ENCODE assay signal across 14 cellular contexts in genomic region chr15:75929799-75930565, GRCh38. TPM values are rescaled to one million over a fixed set of nuclear protein-coding genes. Genes with fewer than 3 reads are reported as not detected.
DNase-seq lines count a peak whose midpoint lies in the region; ATAC-seq, FAIRE-seq and TF ChIP-seq lines count a peak whose summit lies in the region.
"Had no signal": no experiment of that assay in that cellular context is flagged by ENCODE, and none has a peak within 500 bp of the region (broad histone marks: within the 10 kb centered on the region; RNA-seq: fewer than 3 reads in every experiment).

No MANE protein-coding gene starts in this region.

- no peak overlapping the region for H3K4me2 ChIP-seq in K562 (ENCODE audit: insufficient read depth, low read length)

- H3K4me3 Mint-ChIP-seq in stimulated activated effector memory CD8-positive, alpha-beta T cell treated with anti-CD3 and anti-CD28 coated beads, Interleukin-12 subunit alpha, Interleukin-12 subunit beta, amount 100 ng/mL, for 72 hours, result no peak overlapping the region
- H3K4me3 Mint-ChIP-seq: WTC11 had no signal

- H3K9me1 ChIP-seq in K562 (ENCODE audit: control insufficient read depth, insufficient read depth, low read length), result no peaks in the 10 kb centered on the region

- H4K20me1 ChIP-seq in K562 (replicated peaks; ENCODE audit: control insufficient read depth, insufficient read depth, low read length), result no peaks in the 10 kb centered on the region

- peaks cover 57% of the 10 kb centered on the region for H3K36me3 Mint-ChIP-seq in stimulated activated effector memory CD8-positive, alpha-beta T cell treated with anti-CD3 and anti-CD28 coated beads, Interleukin-12 subunit alpha, Interleukin-12 subunit beta, amount 100 ng/mL, for 72 hours

- H3K4me1 ChIP-seq in K562 (replicated peaks in 1 of 2; ENCODE audit: control insufficient read depth in 2 of 2, insufficient read depth in 2 of 2, low read length in 2 of 2), result peaks cover 0 to 15% of the 10 kb centered on the region in 2 experiments; a peak in 2 of 5 replicates

- no peak for TF ChIP-seq EP300 in K562 (IDR thresholded peaks at IDR 0.05; ENCODE audit: low read length)

- in situ Hi-C loops in K562 (cut with MboI), result loop anchor here (5.0 to 10.0 kb wide), 2 partner anchors 243 to 615 kb away; no protein-coding TSS in a partner anchor

- DNase-seq in Right ventricle myocardium superior (no peak), cardiac septum (ENCODE audit: low spot score) (no peak), NCI-H1105 (lab: John Stamatoyannopoulos, UW) (peak; percentile 34), K562 (ENCODE audit: extremely low read depth in 1 of 4, low spot score in 3 of 4) (peak in 2 of 4 experiments; percentile 19 to 72), NCI-H510A (lab: John Stamatoyannopoulos, UW) (no peak)
- no peak for DNase-seq in stimulated activated effector memory CD8-positive, alpha-beta T cell treated with anti-CD3 and anti-CD28 coated beads, Interleukin-12 subunit alpha, Interleukin-12 subunit beta, amount 100 ng/mL, for 72 hours (ENCODE audit: low spot score in 2 of 2)
- no peak for DNase-seq in stimulated activated CD4-positive, alpha-beta T cell treated with anti-CD3 and anti-CD28 coated beads, Interleukin-4, amount 100 ng/mL, for 4 hours
- DNase-seq: cortex of kidney, left colon, mucosa of descending colon had no signal

- intact Hi-C loops in Right ventricle myocardium superior (cut with DNase I) (no loop called here), cardiac septum (cut with DNase I) (no loop called here), K562 (cut with micrococcal nuclease) (loop anchor here (10.0 kb wide), 2 partner anchors 215 to 245 kb away; no protein-coding TSS in a partner anchor)

- H3K36me3 ChIP-seq in K562 (ENCODE audit: control insufficient read depth, insufficient read depth, low read length), result peaks cover 87% of the 10 kb centered on the region

- no peaks in the 10 kb centered on the region for H3K9me3 ChIP-seq in K562 (replicated peaks; ENCODE audit: control insufficient read depth, insufficient read depth, low read depth, low read length)
- H3K9me3 ChIP-seq: mucosa of descending colon, neutrophil had no signal

- H2AFZ ChIP-seq in K562 (ENCODE audit: low read depth, low read length), result no peak overlapping the region

- peak; percentile 37 for FAIRE-seq in K562 (lab: Jason Lieb, UNC)
- FAIRE-seq: H1 had no signal

- no peak overlapping the region for H3K27ac Mint-ChIP-seq in stimulated activated effector memory CD8-positive, alpha-beta T cell treated with anti-CD3 and anti-CD28 coated beads, Interleukin-12 subunit alpha, Interleukin-12 subunit beta, amount 100 ng/mL, for 72 hours
- H3K27ac Mint-ChIP-seq: WTC11 had no signal

- H3K9me3 Mint-ChIP-seq in stimulated activated effector memory CD8-positive, alpha-beta T cell treated with anti-CD3 and anti-CD28 coated beads, Interleukin-12 subunit alpha, Interleukin-12 subunit beta, amount 100 ng/mL, for 72 hours, result no peaks in the 10 kb centered on the region

- H3K4me3 ChIP-seq in K562, result no peak overlapping the region
- H3K4me3 ChIP-seq: mucosa of descending colon had no signal

- TF ChIP-seq POLR2A in K562 (conservative IDR thresholded peaks at IDR 0.05), result no peak

- POLR2A ChIA-PET in K562 (lab: Yijun Ruan, JAX), result no interaction called here

- WGBS in K562 (ENCODE audit: insufficient coverage, low coverage, missing lambda C conversion rate), result 41% methylated on average over 5 of the region's 5 CpGs

- no peak for TF ChIP-seq RAD21 in K562 (CRISPR knock-in tag; conservative IDR thresholded peaks at IDR 0.05 in 1 of 2, IDR thresholded peaks at IDR 0.05 in 1 of 2)

- ATAC-seq in Right ventricle myocardium superior (ENCODE audit: poor library complexity) (peak; percentile 31), K562 (no peak), GM19023 (IDR thresholded peaks at IDR 0.05; ENCODE audit: unreplicated experiment) (no peak)
- peak; percentile 69 for ATAC-seq in stimulated activated effector memory CD8-positive, alpha-beta T cell treated with anti-CD3 and anti-CD28 coated beads, Interleukin-12 subunit alpha, Interleukin-12 subunit beta, amount 100 ng/mL, for 72 hours
- ATAC-seq: left colon, mucosa of descending colon had no signal

- CTCF ChIA-PET in K562 (lab: Yijun Ruan, JAX; ENCODE audit: low intra/inter-chr PET ratio), result interaction anchor here (0.6 to 2.1 kb wide), 3 partner anchors 202 to 221 kb away, joined by 4 to 14 read pairs (median 7); no protein-coding TSS in a partner anchor

- H3K79me2 ChIP-seq in K562 (ENCODE audit: control insufficient read depth, insufficient read depth, low read length), result 0 out of 3 replicates have a peak, but pooled peaks cover 6% of the 10 kb centered on the region

- H3K9ac ChIP-seq in K562 (ENCODE audit: insufficient read depth in 1 of 2, low read depth in 2 of 2, low read length in 2 of 2), result no peak overlapping the region

- no peak for TF ChIP-seq CTCF in K562 (IDR thresholded peaks at IDR 0.05 in 2 of 3, conservative IDR thresholded peaks at IDR 0.05 in 1 of 3; ENCODE audit: insufficient read depth in 2 of 3, low read depth in 1 of 3, low read length in 3 of 3)

- no peaks in the 10 kb centered on the region for H3K27me3 ChIP-seq in K562 (ENCODE audit: control insufficient read depth in 2 of 2, insufficient read depth in 2 of 2, low read length in 2 of 2)
- H3K27me3 ChIP-seq: neutrophil had no signal

- BruUV-seq in K562 (replicated peaks; lab: Mats Ljungman, UMichigan), result no TSS peak

- H3K27ac ChIP-seq in K562 (ENCODE audit: extremely low read depth, low read depth, low read length), result no peak overlapping the region
- H3K27ac ChIP-seq: neutrophil had no signal

- peaks cover 24% of the 10 kb centered on the region for H3K4me1 Mint-ChIP-seq in stimulated activated effector memory CD8-positive, alpha-beta T cell treated with anti-CD3 and anti-CD28 coated beads, Interleukin-12 subunit alpha, Interleukin-12 subunit beta, amount 100 ng/mL, for 72 hours

TF ChIP-seq in K562, 482 proteins besides CTCF, POLR2A, EP300 and RAD21 (continues in another document):
- no peak for TF ChIP-seq SNRNP70 (optimal IDR thresholded peaks at IDR 0.05; ENCODE audit: low read depth, low read length)
- TF ChIP-seq PBX2 (CRISPR knock-in tag; IDR thresholded peaks at IDR 0.05; ENCODE audit: low read depth), result no peak
- TF ChIP-seq PBX2 (tag; conservative IDR thresholded peaks at IDR 0.05; ENCODE audit: low read depth), result peak; percentile 69
- no peak for TF ChIP-seq GATAD2A (IDR thresholded peaks at IDR 0.05)
- TF ChIP-seq NFIC (IDR thresholded peaks at IDR 0.05), result peak; percentile 89
- TF ChIP-seq HNRNPL (IDR thresholded peaks at IDR 0.05; ENCODE audit: low read depth, low read length), result no peak
- peak; percentile 71 for TF ChIP-seq MEIS2 (IDR thresholded peaks at IDR 0.05; ENCODE audit: partially characterized antibody)
- TF ChIP-seq TOE1 (IDR thresholded peaks at IDR 0.05; ENCODE audit: borderline replicate concordance), result no peak
- no peak for TF ChIP-seq TOE1 (CRISPR knock-in tag; IDR thresholded peaks at IDR 0.05; ENCODE audit: borderline replicate concordance, low read depth)
- peak; percentile 29; the same call in 1 of the 2 replicates for TF ChIP-seq CBFA2T3 (IDR thresholded peaks at IDR 0.05)

RNA-seq across cellular contexts. Expression of gene FBXO22, which starts 26.3 kb away (rescaled TPM):
- total RNA-seq in Right ventricle myocardium superior (19.3 TPM), cardiac septum (19.1 TPM), K562 (2014; rRNA removed) (68.8 and 69.6 TPM in 2 replicates), K562 (2014; rRNA removed; fragmentation: Illumina TruSeq; extraction: Trizol) (75.5 and 81.7 TPM in 2 replicates), K562 (2015; rRNA removed; fragmentation: Illumina TruSeq; extraction: Trizol) (52.7 and 53.0 TPM in 2 replicates), K562 (2021) (81.4 and 85.9 TPM in 2 replicates)
- total RNA-seq in K562 (2011; cell fraction: chromatin; rRNA removed; ENCODE audit: low replicate concordance), result 64.2 and 108 TPM in 2 replicates
- total RNA-seq in K562 (2011; cell fraction: nucleolus; rRNA removed), result 35.4 and 44.9 TPM in 2 replicates
- 59.8 and 82.0 TPM in 2 replicates for total RNA-seq in K562 (2011; cell fraction: nucleoplasm; rRNA removed)
- polyA plus RNA-seq in K562 (2011; rRNA removed) (76.6 and 99.4 TPM in 2 replicates), K562 (2014; fragmentation: Illumina TruSeq; extraction: Trizol) (53.4 and 66.5 TPM in 2 replicates), K562 (2014; fragmentation: Nextera tagmentation; extraction: Ambion mirVana) (10 to 100 TPM; 24.4 to 31.0 TPM), K562 (2014; rRNA removed) (54.8 and 63.4 TPM in 2 replicates)
- polyA plus RNA-seq in K562 (2011; cell fraction: cytosol; rRNA removed), result 45.7 and 49.8 TPM in 2 replicates
- polyA plus RNA-seq in K562 (2011; cell fraction: nucleus; rRNA removed), result 61.1 and 62.7 TPM in 2 replicates
- 49.0 and 61.2 TPM in 2 replicates for polyA plus RNA-seq in K562 (2012)
- 74.7 and 82.1 TPM in 2 replicates for polyA minus RNA-seq in K562 (2011; rRNA and poly(A)+ RNA removed)
- polyA minus RNA-seq in K562 (2011; cell fraction: cytosol; rRNA and poly(A)+ RNA removed), result 41.8 and 46.7 TPM in 2 replicates
- polyA minus RNA-seq in K562 (2011; cell fraction: nucleus; rRNA and poly(A)+ RNA removed), result 35.5 and 53.4 TPM in 2 replicates

Comparison
In these comparisons a context has a peak if more than half of its experiments do, and no peak if none do; other contexts are left out.
1. ATAC-seq: peak in Right ventricle myocardium superior (single experiment) and stimulated activated effector memory CD8-positive, alpha-beta T cell treated with anti-CD3 and anti-CD28 coated beads, Interleukin-12 subunit alpha, Interleukin-12 subunit beta, amount 100 ng/mL, for 72 hours (single experiment); none in K562 (single experiment) and GM19023 (single experiment).